Comparison of ENCODE assay signal across 10 cellular contexts in the genomic region with DNA sequence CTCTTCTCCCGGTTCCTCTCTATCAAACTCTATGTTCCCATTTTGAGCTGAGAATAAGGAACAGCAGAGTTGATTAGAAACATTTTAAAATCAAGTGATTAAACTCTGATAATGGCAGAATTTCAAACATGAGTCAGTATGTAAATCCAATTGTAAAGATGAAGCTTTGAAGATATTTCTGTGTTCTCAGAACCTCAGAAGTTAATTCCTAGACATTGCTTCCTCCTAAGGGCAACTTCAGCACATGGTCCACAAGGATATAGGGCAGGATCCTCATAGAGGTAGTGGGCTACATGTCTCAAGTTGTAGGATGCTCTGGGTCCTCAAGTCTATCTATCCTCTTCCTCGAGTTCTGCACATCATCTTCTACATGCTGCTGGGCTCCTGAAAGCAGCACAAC. TPM values are rescaled to one million over a fixed set of nuclear protein-coding genes. Genes with fewer than 3 reads are reported as not detected.
DNase-seq lines count a peak whose midpoint lies in the region; ATAC-seq and TF ChIP-seq lines count a peak whose summit lies in the region.
"Had no signal": no experiment of that assay in that cellular context is flagged by ENCODE, and none has a peak within 500 bp of the region (broad histone marks: within the 10 kb centered on the region; RNA-seq: fewer than 3 reads in every experiment).

No MANE protein-coding gene starts in this region.

- H3K4me2 ChIP-seq in parathyroid adenoma (ENCODE audit: low read length) = no peak overlapping the region

- no peaks in the 10 kb centered on the region for H3K79me2 ChIP-seq in parathyroid adenoma

- H3K4me3 ChIP-seq in parathyroid adenoma (ENCODE audit: low read depth, low read length) (no peak overlapping the region), brain microvascular endothelial cell (ENCODE audit: low read depth, low read length) (no peak overlapping the region)

- in situ Hi-C loops in brain microvascular endothelial cell (cut with HindIII; ENCODE audit: low pct_ligation_motif_present, low sequenced_read_pairs) = no loop called here

- peak overlapping the region; percentile 28 for H2AFZ ChIP-seq in parathyroid adenoma

- H3K36me3 ChIP-seq in parathyroid adenoma (ENCODE audit: control insufficient read depth, insufficient read depth, low read length) (no peaks in the 10 kb centered on the region), brain microvascular endothelial cell (replicated peaks) (no peaks in the 10 kb centered on the region)

- H3K27me3 Mint-ChIP-seq in activated T-helper 2 cell treated with anti-CD3 and anti-CD28 coated beads, Interferon-gamma antibody, Interleukin-2, Interleukin-4, amounts not matched to agents 10 μg/mL and 5 μg/mL and 100 μg/mL, durations not matched to agents 14 hours and 24 hours and 36 hours (ENCODE audit: low read depth) = peaks cover 11% of the 10 kb centered on the region
- H3K27me3 Mint-ChIP-seq: central memory CD8-positive, alpha-beta T cell had no signal

- no peaks in the 10 kb centered on the region for H3K9me3 Mint-ChIP-seq in activated T-helper 2 cell treated with anti-CD3 and anti-CD28 coated beads, Interferon-gamma antibody, Interleukin-2, Interleukin-4, amounts not matched to agents 10 μg/mL and 5 μg/mL and 100 μg/mL, durations not matched to agents 14 hours and 24 hours and 36 hours
- H3K9me3 Mint-ChIP-seq: central memory CD8-positive, alpha-beta T cell had no signal

- no peak overlapping the region for H3K4me3 Mint-ChIP-seq in activated T-helper 2 cell treated with anti-CD3 and anti-CD28 coated beads, Interferon-gamma antibody, Interleukin-2, Interleukin-4, amounts not matched to agents 10 μg/mL and 5 μg/mL and 100 μg/mL, durations not matched to agents 14 hours and 24 hours and 36 hours (ENCODE audit: low read depth)
- H3K4me3 Mint-ChIP-seq: central memory CD8-positive, alpha-beta T cell had no signal

- peak overlapping the region; percentile 79 for H3K27ac Mint-ChIP-seq in activated T-helper 2 cell treated with anti-CD3 and anti-CD28 coated beads, Interferon-gamma antibody, Interleukin-2, Interleukin-4, amounts not matched to agents 10 μg/mL and 5 μg/mL and 100 μg/mL, durations not matched to agents 14 hours and 24 hours and 36 hours

- H3K27ac ChIP-seq in parathyroid adenoma (no peak overlapping the region), brain microvascular endothelial cell (no peak overlapping the region)

- no peaks in the 10 kb centered on the region for H3K4me1 ChIP-seq in parathyroid adenoma

- intact Hi-C loops in activated T-helper 2 cell treated with anti-CD3 and anti-CD28 coated beads, Interferon-gamma antibody, Interleukin-2, Interleukin-4, amounts not matched to agents 10 μg/mL and 5 μg/mL and 100 μg/mL, durations not matched to agents 14 hours and 24 hours and 36 hours (cut with micrococcal nuclease) = loop anchor here (1.0 to 10.0 kb wide), 9 partner anchors 13 to 872 kb away; a partner anchor contains a TSS

- ATAC-seq in GM18511 (IDR thresholded peaks at IDR 0.05; ENCODE audit: unreplicated experiment) (peak; percentile 3), HG03064 (IDR thresholded peaks at IDR 0.05; ENCODE audit: low read depth, unreplicated experiment) (peak; percentile 6), GM19463 (IDR thresholded peaks at IDR 0.05; ENCODE audit: unreplicated experiment) (no peak), HG03521 (IDR thresholded peaks at IDR 0.05; ENCODE audit: unreplicated experiment) (no peak)

- H3K9me3 ChIP-seq in parathyroid adenoma (ENCODE audit: control insufficient read depth, low read length) = no peaks in the 10 kb centered on the region

- no peak overlapping the region for H3K9ac ChIP-seq in parathyroid adenoma

- H3K36me3 Mint-ChIP-seq in activated T-helper 2 cell treated with anti-CD3 and anti-CD28 coated beads, Interferon-gamma antibody, Interleukin-2, Interleukin-4, amounts not matched to agents 10 μg/mL and 5 μg/mL and 100 μg/mL, durations not matched to agents 14 hours and 24 hours and 36 hours (ENCODE audit: low read depth) = no peaks in the 10 kb centered on the region

- TF ChIP-seq CTCF in parathyroid adenoma (IDR thresholded peaks at IDR 0.05) (no peak), brain microvascular endothelial cell (IDR thresholded peaks at IDR 0.05; ENCODE audit: low read depth, low read length, missing control alignments) (no peak)

- H3K4me1 Mint-ChIP-seq in activated T-helper 2 cell treated with anti-CD3 and anti-CD28 coated beads, Interferon-gamma antibody, Interleukin-2, Interleukin-4, amounts not matched to agents 10 μg/mL and 5 μg/mL and 100 μg/mL, durations not matched to agents 14 hours and 24 hours and 36 hours (ENCODE audit: low read depth) = peaks cover 21% of the 10 kb centered on the region

- H3K27me3 ChIP-seq in parathyroid adenoma (ENCODE audit: control insufficient read depth, insufficient read depth, low read length) (no peaks in the 10 kb centered on the region), brain microvascular endothelial cell (replicated peaks) (no peaks in the 10 kb centered on the region)

- DNase-seq in activated T-helper 2 cell treated with anti-CD3 and anti-CD28 coated beads, Interferon-gamma antibody, Interleukin-2, Interleukin-4, amounts not matched to agents 10 μg/mL and 5 μg/mL and 100 μg/mL, durations not matched to agents 14 hours and 24 hours and 36 hours (ENCODE audit: low spot score) = no peak
- no peak for DNase-seq in brain microvascular endothelial cell
- DNase-seq: GOT3, NCI-H524 treated with DMSO at 0.1 percent for 48 hours had no signal

RNA-seq across cellular contexts. Expression of a gene that starts 46.3 kb away (rescaled TPM):
- total RNA-seq in activated T-helper 2 cell treated with anti-CD3 and anti-CD28 coated beads, Interferon-gamma antibody, Interleukin-2, Interleukin-4, amounts not matched to agents 10 μg/mL and 5 μg/mL and 100 μg/mL, durations not matched to agents 14 hours and 24 hours and 36 hours = 0.48 and 0.71 TPM in 2 replicates

Comparison
In these comparisons a context has a peak if more than half of its experiments do, and no peak if none do; other contexts are left out.
1. ATAC-seq: peak in GM18511 (single experiment) and HG03064 (single experiment); none in GM19463 (single experiment) and HG03521 (single experiment).